Comparison of ENCODE assay signal across 8 cellular contexts in the genomic region with DNA sequence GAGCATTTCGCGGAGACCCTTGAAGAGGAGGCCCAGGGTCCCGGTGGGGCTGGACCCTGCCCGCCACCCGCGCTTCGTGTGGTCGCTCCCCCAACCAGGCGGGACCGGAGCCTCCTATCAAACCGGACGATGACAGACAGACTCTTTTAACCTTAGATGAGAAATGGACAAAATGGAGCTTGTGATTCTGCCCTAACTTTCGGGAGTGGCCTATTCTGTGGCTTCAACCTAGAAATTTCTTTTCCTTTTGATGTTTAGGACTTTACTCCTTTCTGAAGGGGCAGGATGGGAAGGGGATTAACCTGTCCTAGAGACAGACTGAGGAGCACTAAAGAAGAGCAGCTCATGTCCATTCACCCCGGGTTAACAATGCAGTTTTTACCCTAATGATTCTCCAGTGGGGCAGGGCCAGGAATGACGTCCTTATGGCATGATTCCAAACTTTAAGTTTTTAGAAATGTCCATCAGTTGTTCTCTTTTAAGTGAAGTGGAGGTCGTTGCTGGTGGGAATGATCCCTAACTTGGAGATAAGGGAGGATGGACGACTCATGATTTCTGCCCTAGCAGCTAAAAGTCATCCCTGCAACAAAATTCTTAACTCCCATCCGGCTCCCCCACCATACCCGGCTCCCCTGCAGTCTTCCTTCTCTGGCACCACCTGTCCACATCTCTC. TPM values are rescaled to one million over a fixed set of nuclear protein-coding genes. Genes with fewer than 3 reads are reported as not detected.
DNase-seq lines count a peak whose midpoint lies in the region; ATAC-seq and TF ChIP-seq lines count a peak whose summit lies in the region.

No MANE protein-coding gene starts in this region.

- H3K27ac Mint-ChIP-seq in CD4-positive, CD25-positive, alpha-beta regulatory T cell, result peak overlapping the region; percentile 94 to 96 (median 95)
- H3K27ac Mint-ChIP-seq in chondrocyte (ENCODE audit: unreplicated experiment), result peak overlapping the region; percentile 98

- intact Hi-C loops in right lobe of liver (cut with DNase I) (no loop called here), transverse colon (cut with DNase I; ENCODE audit: low total_unique reads) (no loop called here)

- no peak for TF ChIP-seq CTCF in chondrocyte (IDR thresholded peaks at IDR 0.05)
- no peak for TF ChIP-seq CTCF in right lobe of liver (IDR thresholded peaks at IDR 0.05)
- TF ChIP-seq CTCF in transverse colon (IDR thresholded peaks at IDR 0.05), result no peak

- H3K27me3 Mint-ChIP-seq in CD4-positive, CD25-positive, alpha-beta regulatory T cell, result no peaks in the 10 kb centered on the region
- H3K27me3 Mint-ChIP-seq in chondrocyte (ENCODE audit: low read depth), result peaks cover 2% of the 10 kb centered on the region

- TF ChIP-seq POLR2A in right lobe of liver (IDR thresholded peaks at IDR 0.05) (no peak), transverse colon (IDR thresholded peaks at IDR 0.05) (no peak)

- peak overlapping the region; percentile 82 for H3K4me3 ChIP-seq in CD4-positive, CD25-positive, alpha-beta regulatory T cell (ENCODE audit: low read depth, low read length)
- H3K4me3 ChIP-seq in right lobe of liver (peak overlapping the region; percentile 82 to 88 (median 86)), transverse colon (peak overlapping the region; percentile 37 to 81 (median 76))

- peak overlapping the region; percentile 91 to 98 (median 96) for H3K4me3 Mint-ChIP-seq in CD4-positive, CD25-positive, alpha-beta regulatory T cell
- peak overlapping the region; percentile 96 for H3K4me3 Mint-ChIP-seq in chondrocyte (ENCODE audit: unreplicated experiment)

- ATAC-seq in CD4-positive, CD25-positive, alpha-beta regulatory T cell (ENCODE audit: low read depth in 2 of 2), result no peak
- ATAC-seq in GM21528 (IDR thresholded peaks at IDR 0.05; ENCODE audit: low FRiP score, unreplicated experiment) (peak; percentile 3), right lobe of liver (peak in 1 of 4 donors; percentile 5)

- peaks cover 7% of the 10 kb centered on the region for H3K36me3 Mint-ChIP-seq in CD4-positive, CD25-positive, alpha-beta regulatory T cell
- H3K36me3 Mint-ChIP-seq in chondrocyte (ENCODE audit: low read depth), result peaks cover 7% of the 10 kb centered on the region

- peak overlapping the region; percentile 89 for H3K27ac ChIP-seq in CD4-positive, CD25-positive, alpha-beta regulatory T cell (ENCODE audit: insufficient read depth, low read length, poor library complexity, severe bottlenecking)
- H3K27ac ChIP-seq in right lobe of liver (peak overlapping the region; percentile 69 to 94 (median 86)), transverse colon (peak overlapping the region; percentile 94 to 98 (median 96))

- H3K4me1 Mint-ChIP-seq in CD4-positive, CD25-positive, alpha-beta regulatory T cell, result peaks cover 12 to 30% (median 21%) of the 10 kb centered on the region in 4 donors
- peaks cover 16% of the 10 kb centered on the region for H3K4me1 Mint-ChIP-seq in chondrocyte (ENCODE audit: low read depth)

- no peaks in the 10 kb centered on the region for H3K27me3 ChIP-seq in CD4-positive, CD25-positive, alpha-beta regulatory T cell (ENCODE audit: control insufficient read depth, insufficient read depth, low read length)
- no peaks in the 10 kb centered on the region for H3K27me3 ChIP-seq in right lobe of liver
- H3K27me3 ChIP-seq in transverse colon, result no peaks in the 10 kb centered on the region

- in situ Hi-C loops in transverse colon (cut with MboI; ENCODE audit: low pct_ligation_motif_present in 1 of 4, low pct_unique_long_range_greater_than_20kb in 1 of 4, low sequenced_read_pairs in 3 of 4), result no loop called here

- H3K9me3 Mint-ChIP-seq in CD4-positive, CD25-positive, alpha-beta regulatory T cell, result no peaks in the 10 kb centered on the region
- H3K9me3 Mint-ChIP-seq in chondrocyte (ENCODE audit: low read depth), result no peaks in the 10 kb centered on the region

- TF ChIP-seq EP300 in transverse colon (IDR thresholded peaks at IDR 0.05; ENCODE audit: low read depth), result no peak

- 9% methylated on average over 12 of the region's 19 CpGs for WGBS in right lobe of liver (ENCODE audit: insufficient coverage, low coverage, low lambda C conversion rate, missing lambda C conversion rate)
- 9 to 23% methylated on average over 6 to 19 of the region's 19 CpGs for WGBS in transverse colon (ENCODE audit: low coverage in 1 of 2), 2 donors

- no peak for DNase-seq in CD4-positive, CD25-positive, alpha-beta regulatory T cell
- DNase-seq in NCI-H345 (lab: John Stamatoyannopoulos, UW), result peak; percentile 31
- DNase-seq in chondrocyte (ENCODE audit: low spot score), result no peak
- no peak for DNase-seq in right lobe of liver
- no peak for DNase-seq in transverse colon
- no peak for DNase-seq in stimulated activated CD8-positive, alpha-beta memory T cell treated with anti-CD3 and anti-CD28 coated beads, Interleukin-4, amount 100 ng/mL, for 48 hours
- no peak for DNase-seq in stimulated activated CD4-positive, alpha-beta T cell treated with anti-CD3 and anti-CD28 coated beads, Interleukin-12 subunit alpha, Interleukin-12 subunit beta, amount 100 ng/mL, for 4 hours

- H3K4me1 ChIP-seq in CD4-positive, CD25-positive, alpha-beta regulatory T cell (ENCODE audit: control insufficient read depth, insufficient read depth, low read length, poor library complexity, severe bottlenecking), result peaks cover 19% of the 10 kb centered on the region
- H3K4me1 ChIP-seq in right lobe of liver, result peaks cover 0 to 20% (median 4%) of the 10 kb centered on the region in 4 donors
- H3K4me1 ChIP-seq in transverse colon, result peaks cover 4 to 22% (median 12%) of the 10 kb centered on the region in 4 donors

- H3K9me3 ChIP-seq in CD4-positive, CD25-positive, alpha-beta regulatory T cell (ENCODE audit: control insufficient read depth in 2 of 2, low read length in 2 of 2), result no peaks in the 10 kb centered on the region
- H3K9me3 ChIP-seq in right lobe of liver, result no peaks in the 10 kb centered on the region
- H3K9me3 ChIP-seq in transverse colon, result no peaks in the 10 kb centered on the region

- peaks cover 8% of the 10 kb centered on the region for H3K36me3 ChIP-seq in CD4-positive, CD25-positive, alpha-beta regulatory T cell (ENCODE audit: control insufficient read depth, insufficient read depth, low read length)
- H3K36me3 ChIP-seq in right lobe of liver (peaks cover 0 to 18% (median 4%) of the 10 kb centered on the region in 4 donors), transverse colon (peaks cover 0 to 20% (median 0%) of the 10 kb centered on the region in 4 donors)

RNA-seq across cellular contexts. Expression of gene NIPSNAP3A, which starts 1.0 kb away (rescaled TPM):
- total RNA-seq in CD4-positive, CD25-positive, alpha-beta regulatory T cell, result 8.8 TPM
- 10 to 100 TPM; 16.0 to 27.1 (median 18.8) TPM for polyA plus RNA-seq in CD4-positive, CD25-positive, alpha-beta regulatory T cell
- total RNA-seq in chondrocyte (33.2 to 39.0 TPM (median 33.9 TPM) in 3 replicates), right lobe of liver (10 to 100 TPM; 16.8 to 28.1 (median 22.4) TPM), transverse colon (10 to 100 TPM in 2 of 4 donors, 1 to 10 TPM in 2; 2.6 to 56.3 (median 22.5) TPM)

RNA-seq across cellular contexts. Expression of gene NIPSNAP3B, which starts 15.4 kb away (rescaled TPM):
- total RNA-seq in CD4-positive, CD25-positive, alpha-beta regulatory T cell, result 0.79 TPM
- polyA plus RNA-seq in CD4-positive, CD25-positive, alpha-beta regulatory T cell, result 1 to 10 TPM in 1 of 4 donors, under 1 TPM in 3; 0.15 to 2.6 (median 0.21) TPM
- total RNA-seq in chondrocyte, result 2.1 to 3.8 TPM (median 2.3 TPM) in 3 replicates
- total RNA-seq in right lobe of liver, result under 1 TPM; 0.29 to 0.99 (median 0.71) TPM
- 1 to 10 TPM in 1 of 4 donors, under 1 TPM in 1, not detected in 2; 0.68 to 1.3 TPM for total RNA-seq in transverse colon

RNA-seq across cellular contexts. Expression of gene OR13D1, which starts 54.2 kb away (rescaled TPM):
- total RNA-seq in CD4-positive, CD25-positive, alpha-beta regulatory T cell, result not detected
- not detected for polyA plus RNA-seq in CD4-positive, CD25-positive, alpha-beta regulatory T cell
- total RNA-seq in chondrocyte (not detected in 3 replicates), right lobe of liver (not detected), transverse colon (not detected)
